Comparison of ENCODE assay signal across 15 cellular contexts in the genomic region with DNA sequence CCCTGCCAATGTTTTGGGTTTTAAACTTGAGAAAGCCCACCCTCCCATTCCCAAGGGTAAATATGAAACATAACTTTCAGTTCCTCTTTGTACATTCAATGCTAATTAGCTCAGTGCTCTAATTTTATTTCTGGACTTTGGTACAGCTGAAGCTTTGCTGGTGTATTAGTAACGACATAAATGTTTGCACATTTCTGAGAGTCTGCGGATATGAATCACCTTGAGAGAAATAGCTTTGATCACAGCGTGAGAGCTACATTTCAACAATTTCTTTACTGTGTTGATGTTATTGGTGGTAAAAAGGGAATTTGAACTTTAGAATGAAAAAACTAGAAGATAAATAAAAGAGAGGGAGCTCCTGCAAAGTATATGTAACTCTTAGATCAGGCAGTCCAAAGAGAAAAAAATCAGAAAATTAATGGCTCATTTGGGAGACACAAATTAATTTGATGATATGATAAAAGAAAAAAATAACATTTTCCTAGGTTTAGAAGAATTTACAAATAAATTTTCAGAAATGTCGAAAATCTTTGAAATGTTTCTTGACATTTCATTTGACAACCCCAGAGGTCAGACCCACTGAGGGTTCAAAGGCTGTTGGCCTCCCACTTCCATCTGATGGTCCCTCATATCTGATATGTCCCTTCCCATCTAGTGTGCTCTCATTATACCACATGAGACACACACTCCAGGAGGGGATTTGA. TPM values are rescaled to one million over a fixed set of nuclear protein-coding genes. Genes with fewer than 3 reads are reported as not detected.
DNase-seq lines count a peak whose midpoint lies in the region; ATAC-seq and TF ChIP-seq lines count a peak whose summit lies in the region.
"Had no signal": no experiment of that assay in that cellular context is flagged by ENCODE, and none has a peak within 500 bp of the region (broad histone marks: within the 10 kb centered on the region; RNA-seq: fewer than 3 reads in every experiment).

No MANE protein-coding gene starts in this region.

- ATAC-seq in HG03280 (IDR thresholded peaks at IDR 0.05; ENCODE audit: unreplicated experiment), result no peak

- TF ChIP-seq CTCF in foreskin fibroblast (IDR thresholded peaks at IDR 0.05; ENCODE audit: low read depth, low read length), result no peak

- DNase-seq in A172 (ENCODE audit: low spot score) (peak; percentile 74), H4 (ENCODE audit: low spot score) (peak; percentile 16), SW480 (ENCODE audit: low spot score) (peak; percentile 76), foreskin fibroblast (peak; percentile 18 to 37), NCI-H1436 (lab: John Stamatoyannopoulos, UW) (no peak), NCI-H526 treated with DMSO at 0.1 percent for 48 hours (lab: John Stamatoyannopoulos, UW) (no peak)
- DNase-seq in CD4-positive, alpha-beta memory T cell, result no peak
- DNase-seq: activated CD4-positive, alpha-beta T cell treated with anti-CD3 and anti-CD28 coated beads for 48 hours; AML-193; KBM-7; NCI-H2107; T-helper 1 cell had no signal

- H3K27ac Mint-ChIP-seq in CD4-positive, alpha-beta memory T cell, result no peak overlapping the region

- H3K9me3 ChIP-seq in CD4-positive, alpha-beta memory T cell (ENCODE audit: control insufficient read depth in 1 of 2, low read length in 2 of 2), result no peaks in the 10 kb centered on the region
- H3K9me3 ChIP-seq: vagina had no signal

- no peak overlapping the region for H3K4me3 ChIP-seq in foreskin fibroblast (ENCODE audit: low read depth in 1 of 2, low read length in 2 of 2)
- H3K4me3 ChIP-seq in CD4-positive, alpha-beta memory T cell (ENCODE audit: low read length in 2 of 2), result no peak overlapping the region
- H3K4me3 ChIP-seq: vagina had no signal

- no peaks in the 10 kb centered on the region for H3K36me3 ChIP-seq in CD4-positive, alpha-beta memory T cell (ENCODE audit: insufficient read depth, low read length)
- H3K36me3 ChIP-seq: vagina had no signal

- no peaks in the 10 kb centered on the region for H3K4me1 ChIP-seq in CD4-positive, alpha-beta memory T cell (ENCODE audit: insufficient read depth, low read length)
- H3K4me1 ChIP-seq: parathyroid adenoma, vagina had no signal

- peaks cover 0 to 7% of the 10 kb centered on the region in 2 donors for H3K27me3 Mint-ChIP-seq in CD4-positive, alpha-beta memory T cell

- peaks cover 0 to 4% (median under 1%) of the 10 kb centered on the region in 8 donors for H3K9me3 Mint-ChIP-seq in CD4-positive, alpha-beta memory T cell

- intact Hi-C loops in CD4-positive, alpha-beta memory T cell (cut with micrococcal nuclease), result no loop called here

- H3K27ac ChIP-seq in CD4-positive, alpha-beta memory T cell (ENCODE audit: low read depth, low read length), result no peak overlapping the region
- H3K27ac ChIP-seq: parathyroid adenoma, vagina had no signal

- H3K36me3 Mint-ChIP-seq in CD4-positive, alpha-beta memory T cell, result no peaks in the 10 kb centered on the region

- CTCF ChIA-PET in CD4-positive, alpha-beta memory T cell (lab: Charles Lee; ENCODE audit: partially characterized antibody), result interaction anchor here (0.8 kb wide), 1 partner anchor 9 kb away, joined by 4 read pairs; no protein-coding TSS in a partner anchor

- POLR2A ChIA-PET in CD4-positive, alpha-beta memory T cell (lab: Charles Lee; ENCODE audit: partially characterized antibody), result no interaction called here

- no peaks in the 10 kb centered on the region for H3K4me1 Mint-ChIP-seq in CD4-positive, alpha-beta memory T cell

- no peak overlapping the region for H3K4me3 Mint-ChIP-seq in CD4-positive, alpha-beta memory T cell

- no peaks in the 10 kb centered on the region for H3K27me3 ChIP-seq in CD4-positive, alpha-beta memory T cell (ENCODE audit: insufficient read depth, low read length)
- H3K27me3 ChIP-seq: vagina had no signal

RNA-seq across cellular contexts. Expression of a gene that starts 38.5 kb away (rescaled TPM):
- 20.2 and 27.8 TPM in 2 replicates for total RNA-seq in A172 (2014; rRNA removed; shearing (Covaris generic))
- 8.9 and 10.9 TPM in 2 replicates for total RNA-seq in H4 (2014; rRNA removed; shearing (Covaris generic))
- not detected for total RNA-seq in CD4-positive, alpha-beta memory T cell
- not detected for polyA plus RNA-seq in CD4-positive, alpha-beta memory T cell

Comparison
In these comparisons a context has a peak if more than half of its experiments do, and no peak if none do; other contexts are left out.
1. DNase-seq: peak in A172 (single experiment), H4 (single experiment), SW480 (single experiment) and foreskin fibroblast (2 of 2); none in NCI-H1436 (single experiment), CD4-positive, alpha-beta memory T cell (0 of 5) and NCI-H526 treated with DMSO at 0.1 percent for 48 hours (single experiment).